In the genomic region with DNA sequence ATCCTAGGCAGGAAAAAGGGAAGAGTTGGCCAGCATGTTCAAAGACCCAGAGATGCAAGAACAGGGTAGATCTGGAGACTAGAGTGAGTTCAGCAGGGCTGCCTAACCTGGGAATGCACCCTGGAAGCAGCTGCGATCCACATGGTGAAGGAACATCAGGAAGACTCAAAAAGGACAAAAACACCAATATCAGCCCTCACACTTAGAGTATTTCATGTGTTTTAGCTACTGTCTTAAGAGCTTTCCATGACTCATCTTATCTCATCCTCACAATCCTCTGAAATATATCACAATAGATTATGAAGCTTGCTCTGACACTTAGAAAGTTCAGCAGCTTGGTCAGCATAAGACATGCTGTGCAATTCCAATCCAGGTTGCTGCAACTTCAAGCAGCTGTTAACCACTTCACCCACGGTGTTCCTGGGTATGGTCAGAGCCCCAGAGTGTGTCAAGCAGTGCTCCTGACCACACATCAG, we compare ENCODE assay signal across 1 cellular context.
TF ChIP-seq lines count a peak whose summit lies in the region.

No MANE protein-coding gene starts in this region.

TF ChIP-seq in H1, 55 proteins besides CTCF, POLR2A, EP300 and RAD21:
- TF ChIP-seq JUN (IDR thresholded peaks at IDR 0.05; ENCODE audit: low read depth, low read length) (no peak), KDM4A (IDR thresholded peaks at IDR 0.05; ENCODE audit: low read depth, low read length, severe bottlenecking) (no peak), ATF3 (IDR thresholded peaks at IDR 0.05; ENCODE audit: insufficient read depth, low read depth, low read length) (no peak), HDAC2 (IDR thresholded peaks at IDR 0.05; ENCODE audit: borderline replicate concordance in 1 of 2, low read depth in 2 of 2, low read length in 2 of 2) (no peak), POU5F1 (IDR thresholded peaks at IDR 0.05; ENCODE audit: low read depth, low read length) (no peak)
